9 cellular contexts compared by ENCODE assay signal in genomic region chr10:125152646-125153368, GRCh38. TPM values are rescaled to one million over a fixed set of nuclear protein-coding genes. Genes with fewer than 3 reads are reported as not detected.
DNase-seq lines count a peak whose midpoint lies in the region; TF ChIP-seq lines count a peak whose summit lies in the region.
"Had no signal": no experiment of that assay in that cellular context is flagged by ENCODE, and none has a peak within 500 bp of the region (broad histone marks: within the 10 kb centered on the region; RNA-seq: fewer than 3 reads in every experiment).

No MANE protein-coding gene starts in this region.

- H3K27me3 Mint-ChIP-seq in CD8-positive, alpha-beta memory T cell, result peaks cover 35 to 82% of the 10 kb centered on the region in 2 donors

- H3K4me3 ChIP-seq in breast epithelium (peak overlapping the region in 2 of 3 donors; percentile 47 to 61), iPS-18a (ENCODE audit: low read length) (peak overlapping the region; percentile 76), rectal smooth muscle tissue (ENCODE audit: low read length) (peak overlapping the region; percentile 3)
- H3K4me3 ChIP-seq in CD8-positive, alpha-beta memory T cell (ENCODE audit: low read length), result no peak overlapping the region

- H3K36me3 Mint-ChIP-seq in CD8-positive, alpha-beta memory T cell, result no peaks in the 10 kb centered on the region

- H3K9ac ChIP-seq in iPS-18a (ENCODE audit: low read length) (no peak overlapping the region), rectal smooth muscle tissue (ENCODE audit: low read length) (no peak overlapping the region)

- peak; percentile 53 for DNase-seq in ELF-1 (ENCODE audit: low read depth, low spot score)
- DNase-seq in breast epithelium (ENCODE audit: low spot score in 2 of 2), result peak in 1 of 2 donors; percentile 66
- no peak for DNase-seq in NCI-H1105 treated with DMSO at 0.1 percent for 48 hours (lab: John Stamatoyannopoulos, UW)
- no peak for DNase-seq in CD8-positive, alpha-beta memory T cell
- no peak for DNase-seq in stimulated activated CD4-positive, alpha-beta T cell treated with anti-CD3 and anti-CD28 coated beads, Interleukin-2, amount 100 ng/mL, for 48 hours
- no peak for DNase-seq in activated CD4-positive, CD25-positive, alpha-beta regulatory T cell (lab: John Stamatoyannopoulos, UW)
- DNase-seq: SIG-M5 had no signal

- H3K4me1 ChIP-seq in breast epithelium, result peaks cover 5 to 37% of the 10 kb centered on the region in 2 donors
- H3K4me1 ChIP-seq in iPS-18a (ENCODE audit: control insufficient read depth, low read depth, low read length), result peaks cover 92% of the 10 kb centered on the region
- peaks cover 52% of the 10 kb centered on the region for H3K4me1 ChIP-seq in rectal smooth muscle tissue (ENCODE audit: control insufficient read depth, insufficient read depth, low read length)
- no peaks in the 10 kb centered on the region for H3K4me1 ChIP-seq in CD8-positive, alpha-beta memory T cell (ENCODE audit: insufficient read depth, low read length)

- no peak overlapping the region for H3K27ac Mint-ChIP-seq in CD8-positive, alpha-beta memory T cell

- intact Hi-C loops in breast epithelium (cut with DNase I; ENCODE audit: low total_unique reads), result no loop called here

- H3K27me3 ChIP-seq in breast epithelium (no peaks in the 10 kb centered on the region), iPS-18a (ENCODE audit: control insufficient read depth, insufficient read depth, low read length) (no peaks in the 10 kb centered on the region), rectal smooth muscle tissue (ENCODE audit: control insufficient read depth, insufficient read depth, low read length) (no peaks in the 10 kb centered on the region)
- H3K27me3 ChIP-seq in CD8-positive, alpha-beta memory T cell (ENCODE audit: insufficient read depth, low read length, poor library complexity, severe bottlenecking), result peaks cover 5% of the 10 kb centered on the region

- H3K36me3 ChIP-seq in breast epithelium (no peaks in the 10 kb centered on the region), iPS-18a (ENCODE audit: control insufficient read depth, low read depth, low read length) (peaks cover 14% of the 10 kb centered on the region), rectal smooth muscle tissue (ENCODE audit: control insufficient read depth, insufficient read depth, low read length) (no peaks in the 10 kb centered on the region)
- H3K36me3 ChIP-seq in CD8-positive, alpha-beta memory T cell (ENCODE audit: insufficient read depth, low read length), result no peaks in the 10 kb centered on the region

- no peak for TF ChIP-seq POLR2A in breast epithelium (IDR thresholded peaks at IDR 0.05)

- peak overlapping the region; percentile 87 to 99 for H3K27ac ChIP-seq in breast epithelium
- peak overlapping the region; percentile 52 for H3K27ac ChIP-seq in iPS-18a (ENCODE audit: low read length)
- H3K27ac ChIP-seq in rectal smooth muscle tissue (ENCODE audit: low read depth, low read length), result peak overlapping the region; percentile 38
- H3K27ac ChIP-seq in CD8-positive, alpha-beta memory T cell (ENCODE audit: low read depth, low read length), result no peak overlapping the region

- CTCF ChIA-PET in CD8-positive, alpha-beta memory T cell (lab: Charles Lee), result no interaction called here

- peaks cover 0 to 5% (median 0%) of the 10 kb centered on the region in 5 donors for H3K9me3 Mint-ChIP-seq in CD8-positive, alpha-beta memory T cell

- peak in 1 of 3 donors; percentile 7 for TF ChIP-seq CTCF in breast epithelium (IDR thresholded peaks at IDR 0.05)

- H3K9me3 ChIP-seq in breast epithelium, result no peaks in the 10 kb centered on the region
- no peaks in the 10 kb centered on the region for H3K9me3 ChIP-seq in iPS-18a (ENCODE audit: control insufficient read depth, low read depth, low read length)
- no peaks in the 10 kb centered on the region for H3K9me3 ChIP-seq in CD8-positive, alpha-beta memory T cell (ENCODE audit: low read length)

- POLR2A ChIA-PET in CD8-positive, alpha-beta memory T cell (lab: Charles Lee), result no interaction called here

- H3K4me1 Mint-ChIP-seq in CD8-positive, alpha-beta memory T cell, result peaks cover 4 to 12% (median 7%) of the 10 kb centered on the region in 3 donors

- no peak overlapping the region for H3K4me3 Mint-ChIP-seq in CD8-positive, alpha-beta memory T cell

RNA-seq across cellular contexts. Expression of gene CTBP2, which starts 7.6 kb away (rescaled TPM):
- total RNA-seq in breast epithelium, result 10 to 100 TPM; 53.1 to 91.2 (median 65.9) TPM
- total RNA-seq in CD8-positive, alpha-beta memory T cell, result 1 to 10 TPM; 1.4 to 1.8 TPM
- 2.8 TPM for polyA plus RNA-seq in CD8-positive, alpha-beta memory T cell

Comparison
In these comparisons a context has a peak if more than half of its experiments do, and no peak if none do; other contexts are left out.
1. RNA of gene CTBP2, which starts 7.6 kb away (total RNA-seq): 53.1 to 91.2 TPM in breast epithelium; 1.4 to 1.8 TPM in CD8-positive, alpha-beta memory T cell; every median in the first group is over 10 times any median in the second.